Comparison of ENCODE assay signal across 10 cellular contexts in genomic region chr16:31129568-31130335, GRCh38. TPM values are rescaled to one million over a fixed set of nuclear protein-coding genes. Genes with fewer than 3 reads are reported as not detected.
DNase-seq lines count a peak whose midpoint lies in the region; ATAC-seq, FAIRE-seq and TF ChIP-seq lines count a peak whose summit lies in the region.
"Had no signal": no experiment of that assay in that cellular context is flagged by ENCODE, and none has a peak within 500 bp of the region (broad histone marks: within the 10 kb centered on the region; RNA-seq: fewer than 3 reads in every experiment).

No MANE protein-coding gene starts in this region.

- in situ Hi-C loops in HAP-1 (cut with MboI; ENCODE audit: low sequenced_read_pairs): no loop called here

- H4K20me1 ChIP-seq in BLaER1 treated with 17β-estradiol and CSF1 and Interleukin-3, amounts not matched to agents 10 nM and 100 nM: no peaks in the 10 kb centered on the region; a peak in 1 of 22 replicates

- ATAC-seq in right cardiac atrium (peak; percentile 23 to 28), psoas muscle (peak; percentile 12 to 31 (median 28))

- H3K27me3 ChIP-seq in BLaER1 treated with 17β-estradiol and CSF1 and Interleukin-3, amounts not matched to agents 10 nM and 100 nM: no peaks in the 10 kb centered on the region
- H3K27me3 ChIP-seq in adrenal gland (no peaks in the 10 kb centered on the region), right cardiac atrium (ENCODE audit: control insufficient read depth, insufficient read depth) (no peaks in the 10 kb centered on the region), psoas muscle (ENCODE audit: insufficient read depth in 3 of 3, low read length in 2 of 3) (no peaks in the 10 kb centered on the region), HAP-1 (ENCODE audit: low read depth) (no peaks in the 10 kb centered on the region)

- 68 to 78% (median 74%) methylated on average over 16 to 29 of the region's 29 CpGs for WGBS in adrenal gland, 4 donors
- 49% methylated on average over 29 of the region's 29 CpGs for WGBS in right cardiac atrium
- 43 to 60% (median 55%) methylated on average over 29 of the region's 29 CpGs for WGBS in psoas muscle, 3 donors

- no peak overlapping the region for H3K4me3 ChIP-seq in BLaER1 treated with 17β-estradiol and CSF1 and Interleukin-3, amounts not matched to agents 10 nM and 100 nM
- H3K4me3 ChIP-seq in adrenal gland (no peak overlapping the region), right cardiac atrium (ENCODE audit: low read length) (no peak overlapping the region), psoas muscle (no peak overlapping the region), HAP-1 (no peak overlapping the region)

- H3K9me3 ChIP-seq in BLaER1 treated with 17β-estradiol and CSF1 and Interleukin-3, amounts not matched to agents 10 nM and 100 nM (replicated peaks in 1 of 11): no peaks in the 10 kb centered on the region
- H3K9me3 ChIP-seq in adrenal gland (replicated peaks in 1 of 3) (no peaks in the 10 kb centered on the region), right cardiac atrium (ENCODE audit: control insufficient read depth, low read length) (no peaks in the 10 kb centered on the region), psoas muscle (no peaks in the 10 kb centered on the region), HAP-1 (no peaks in the 10 kb centered on the region)

- TF ChIP-seq CTCF in adrenal gland (IDR thresholded peaks at IDR 0.05): no peak
- TF ChIP-seq CTCF in psoas muscle (IDR thresholded peaks at IDR 0.05): no peak

- H3K27ac ChIP-seq in BLaER1 treated with 17β-estradiol and CSF1 and Interleukin-3, amounts not matched to agents 10 nM and 100 nM: peak overlapping the region; percentile 76 to 99 (median 95)
- peak overlapping the region in 4 of 5 donors; percentile 41 to 93 (median 68) for H3K27ac ChIP-seq in adrenal gland
- peak overlapping the region; percentile 57 for H3K27ac ChIP-seq in right cardiac atrium (ENCODE audit: low read length)
- H3K27ac ChIP-seq in psoas muscle: peak overlapping the region; percentile 63

- intact Hi-C loops in adrenal gland (cut with DNase I): no loop called here
- intact Hi-C loops in right cardiac atrium (cut with DNase I): no loop called here
- intact Hi-C loops in psoas muscle (cut with DNase I): no loop called here

- H3K36me3 ChIP-seq in BLaER1 treated with 17β-estradiol and CSF1 and Interleukin-3, amounts not matched to agents 10 nM and 100 nM: peaks cover 32 to 74% (median 54%) of the 10 kb centered on the region in 11 experiments
- peaks cover 0 to 41% of the 10 kb centered on the region in 2 donors for H3K36me3 ChIP-seq in adrenal gland (replicated peaks in 1 of 2)
- H3K36me3 ChIP-seq in psoas muscle (ENCODE audit: insufficient read depth in 1 of 2, low read depth in 1 of 2): peaks cover 4 to 67% of the 10 kb centered on the region in 2 donors
- peaks cover 34% of the 10 kb centered on the region for H3K36me3 ChIP-seq in HAP-1 (replicated peaks)

- peak overlapping the region; percentile 50 to 97 (median 88) for H3K4me2 ChIP-seq in BLaER1 treated with 17β-estradiol and CSF1 and Interleukin-3, amounts not matched to agents 10 nM and 100 nM

- no peak for TF ChIP-seq POLR2A in adrenal gland (IDR thresholded peaks at IDR 0.05)
- no peak for TF ChIP-seq POLR2A in H54 (IDR thresholded peaks at IDR 0.05; ENCODE audit: low read depth, low read length)

- peak overlapping the region; percentile 73 to 92 (median 86) for H3K9ac ChIP-seq in BLaER1 treated with 17β-estradiol and CSF1 and Interleukin-3, amounts not matched to agents 10 nM and 100 nM

- peaks cover 49 to 87% (median 62%) of the 10 kb centered on the region in 10 experiments for H3K4me1 ChIP-seq in BLaER1 treated with 17β-estradiol and CSF1 and Interleukin-3, amounts not matched to agents 10 nM and 100 nM
- H3K4me1 ChIP-seq in adrenal gland (replicated peaks in 1 of 2) (no peaks in the 10 kb centered on the region), right cardiac atrium (ENCODE audit: control insufficient read depth, insufficient read depth, low read length) (no peaks in the 10 kb centered on the region), psoas muscle (peaks cover 27% of the 10 kb centered on the region), HAP-1 (peaks cover 14% of the 10 kb centered on the region)

- peak in 4 of 7 donors; percentile 35 to 69 (median 54) for DNase-seq in adrenal gland
- DNase-seq in right cardiac atrium: peak; percentile 78 to 91 (median 89)
- peak; percentile 57 to 76 for DNase-seq in psoas muscle
- DNase-seq in hepatic stellate cell (ENCODE audit: low spot score): no peak
- no peak for DNase-seq in H54 (ENCODE audit: insufficient read length, low spot score)
- no peak for DNase-seq in HAP-1 (ENCODE audit: low spot score in 2 of 2)
- no peak for DNase-seq in DMS 273 (lab: John Stamatoyannopoulos, UW; ENCODE audit: unreplicated experiment)
- DNase-seq: NCI-H1105 had no signal

- FAIRE-seq in H54 (lab: Jason Lieb, UNC): no peak

RNA-seq across cellular contexts. Expression of gene PRSS8, which starts 5.8 kb away (rescaled TPM):
- total RNA-seq in adrenal gland (under 1 TPM in 4 of 8 donors, not detected in 4; 0.41 to 0.69 (median 0.53) TPM), right cardiac atrium (under 1 TPM in 2 of 4 donors, not detected in 2; 0.15 to 0.40 TPM), psoas muscle (not detected)
- polyA plus RNA-seq in adrenal gland (under 1 TPM in 2 of 3 donors, not detected in 1; 0.16 to 0.20 TPM), right cardiac atrium (0.41 TPM), psoas muscle (under 1 TPM in 2 of 3 donors, not detected in 1; 0.07 to 0.22 TPM)
- total RNA-seq: occipital lobe had no signal

RNA-seq across cellular contexts. Expression of gene KAT8, which starts 12.3 kb away (rescaled TPM):
- 10 to 100 TPM; 61.1 to 94.0 (median 86.9) TPM for total RNA-seq in adrenal gland
- polyA plus RNA-seq in adrenal gland: 100 to 1,000 TPM in 1 of 3 donors, 10 to 100 TPM in 2; 45.0 to 148 (median 97.4) TPM
- total RNA-seq in right cardiac atrium: 10 to 100 TPM; 72.3 to 76.4 (median 75.2) TPM
- polyA plus RNA-seq in right cardiac atrium: 77.0 TPM
- total RNA-seq in psoas muscle: 10 to 100 TPM; 39.9 to 75.4 (median 61.2) TPM
- 10 to 100 TPM; 36.1 to 56.7 (median 51.2) TPM for polyA plus RNA-seq in psoas muscle

RNA-seq across cellular contexts. Expression of gene PRSS36, which starts 20.1 kb away (rescaled TPM):
- total RNA-seq in adrenal gland: 10 to 100 TPM in 1 of 8 donors, 1 to 10 TPM in 7; 3.0 to 18.3 (median 7.4) TPM
- 10 to 100 TPM in 1 of 3 donors, 1 to 10 TPM in 2; 1.0 to 17.7 (median 8.2) TPM for polyA plus RNA-seq in adrenal gland
- 1 to 10 TPM; 1.3 to 2.2 (median 1.8) TPM for total RNA-seq in right cardiac atrium
- polyA plus RNA-seq in right cardiac atrium: 1.1 TPM
- 1 to 10 TPM in 1 of 4 donors, under 1 TPM in 3; 0.47 to 1.1 (median 0.67) TPM for total RNA-seq in psoas muscle
- polyA plus RNA-seq in psoas muscle: 1 to 10 TPM in 2 of 3 donors, under 1 TPM in 1; 0.24 to 1.7 (median 1.3) TPM
- total RNA-seq: occipital lobe had no signal

RNA-seq across cellular contexts. Expression of gene BCKDK, which starts 21.6 kb away (rescaled TPM):
- 100 to 1,000 TPM in 5 of 8 donors, 10 to 100 TPM in 3; 61.3 to 181 (median 105) TPM for total RNA-seq in adrenal gland
- 10 to 100 TPM; 30.6 to 32.1 (median 30.6) TPM for polyA plus RNA-seq in adrenal gland
- total RNA-seq in right cardiac atrium: 10 to 100 TPM; 43.8 to 50.8 (median 48.3) TPM
- polyA plus RNA-seq in right cardiac atrium: 42.2 TPM
- total RNA-seq in psoas muscle: 10 to 100 TPM; 36.7 to 72.8 (median 55.4) TPM
- 10 to 100 TPM; 46.6 to 58.6 (median 47.3) TPM for polyA plus RNA-seq in psoas muscle

RNA-seq across cellular contexts. Expression of gene VKORC1, which starts 35.2 kb away (rescaled TPM):
- total RNA-seq in adrenal gland (100 to 1,000 TPM in 7 of 8 donors, 10 to 100 TPM in 1; 63.5 to 267 (median 155) TPM), right cardiac atrium (10 to 100 TPM; 40.8 to 56.0 (median 47.1) TPM), psoas muscle (10 to 100 TPM; 13.3 to 17.8 (median 16.5) TPM)
- polyA plus RNA-seq in adrenal gland (100 to 1,000 TPM in 1 of 3 donors, 10 to 100 TPM in 2; 69.5 to 120 (median 82.1) TPM), right cardiac atrium (68.0 TPM), psoas muscle (10 to 100 TPM; 28.6 to 57.0 (median 48.3) TPM)

Comparison
In these comparisons a context has a peak if more than half of its experiments do, and no peak if none do; other contexts are left out.
1. DNase-seq: peak in adrenal gland (4 of 7), right cardiac atrium (3 of 3) and psoas muscle (2 of 2); none in hepatic stellate cell (single experiment), H54 (single experiment), HAP-1 (0 of 2) and DMS 273 (single experiment).
2. Peak in every context shown above with its lines, with median percentiles within 50 percentile points of each other: H3K27ac ChIP-seq.